8 cellular contexts compared by ENCODE assay signal in the genomic region with DNA sequence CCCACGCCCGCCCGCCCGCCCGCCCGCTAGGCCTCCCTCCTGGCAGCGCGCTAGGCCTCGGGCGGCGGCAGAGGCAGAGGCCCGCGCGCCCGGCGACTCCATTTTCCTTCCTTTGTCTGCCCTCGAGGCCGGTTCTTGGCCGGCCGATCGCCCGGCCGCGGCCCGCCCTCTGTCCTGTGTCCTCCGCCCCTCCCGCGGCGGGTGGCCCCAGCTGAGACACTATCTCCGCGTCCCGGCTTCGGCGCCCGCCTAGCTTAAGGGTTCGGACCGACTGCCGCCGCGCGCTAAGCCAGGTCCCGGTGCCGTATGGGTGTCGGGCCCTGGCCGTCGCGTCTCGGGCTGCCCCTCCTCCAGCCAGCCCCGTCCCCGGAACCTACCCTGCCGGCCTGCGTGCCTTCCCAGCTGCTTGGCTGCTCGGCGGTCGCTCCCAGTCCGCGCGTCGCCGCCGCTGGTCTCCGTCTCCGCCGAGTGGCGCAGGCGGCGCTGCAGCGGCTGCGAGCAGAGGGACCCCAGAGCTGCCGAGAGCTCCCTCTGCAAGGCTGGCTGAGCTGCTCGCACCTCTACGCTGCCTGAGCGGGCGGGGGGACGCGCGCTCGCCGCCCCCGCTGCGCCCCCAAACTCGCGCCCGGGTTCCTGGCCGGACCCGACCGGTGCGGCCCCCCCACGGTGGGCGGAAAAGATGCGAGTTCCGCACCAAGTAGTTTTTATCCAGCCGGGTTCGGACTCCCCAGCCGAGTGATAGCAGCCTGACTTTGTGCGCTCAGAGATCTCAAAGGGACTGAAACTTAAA. TPM values are rescaled to one million over a fixed set of nuclear protein-coding genes. Genes with fewer than 3 reads are reported as not detected.
DNase-seq lines count a peak whose midpoint lies in the region; ATAC-seq, FAIRE-seq and TF ChIP-seq lines count a peak whose summit lies in the region.

No MANE protein-coding gene starts in this region.

- peaks cover 0 to 25% (median 14%) of the 10 kb centered on the region in 4 donors for H3K4me1 ChIP-seq in right lobe of liver

- H3K27ac Mint-ChIP-seq in activated CD4-positive, alpha-beta T cell treated with anti-CD3 and anti-CD28 coated beads, Interleukin-2, amount 10 ng/mL, durations not matched to agents 24 days and 14 days: peak overlapping the region; percentile 85
- peak overlapping the region; percentile 95 for H3K27ac Mint-ChIP-seq in dendritic cell treated with granulocyte-macrophage colony-stimulating factor and Interleukin-4, amounts not matched to agents 40 ng/mL and 50 ng/mL, for 4 days

- H3K27me3 Mint-ChIP-seq in activated CD4-positive, alpha-beta T cell treated with anti-CD3 and anti-CD28 coated beads, Interleukin-2, amount 10 ng/mL, durations not matched to agents 24 days and 14 days: no peaks in the 10 kb centered on the region
- H3K27me3 Mint-ChIP-seq in dendritic cell treated with granulocyte-macrophage colony-stimulating factor and Interleukin-4, amounts not matched to agents 40 ng/mL and 50 ng/mL, for 4 days: no peaks in the 10 kb centered on the region

- H3K4me3 ChIP-seq in H7 (ENCODE audit: insufficient read depth, low read depth, low read length) (peak overlapping the region; percentile 93), right lobe of liver (peak overlapping the region; percentile 94 to 98 (median 96))

- no peaks in the 10 kb centered on the region; the same call in 1 of the 2 replicates for H3K36me3 ChIP-seq in H7 (replicated peaks; ENCODE audit: control insufficient read depth, insufficient read depth, low read length)
- no peaks in the 10 kb centered on the region for H3K36me3 ChIP-seq in right lobe of liver

- intact Hi-C loops in activated CD4-positive, alpha-beta T cell treated with anti-CD3 and anti-CD28 coated beads, Interleukin-2, amount 10 ng/mL, durations not matched to agents 24 days and 14 days (cut with micrococcal nuclease): loop anchor here (1.0 to 5.0 kb wide), 11 partner anchors 16 to 373 kb away; a partner anchor contains a TSS
- intact Hi-C loops in dendritic cell treated with granulocyte-macrophage colony-stimulating factor and Interleukin-4, amounts not matched to agents 40 ng/mL and 50 ng/mL, for 4 days (cut with micrococcal nuclease): loop anchor here (1.0 to 2.0 kb wide), 4 partner anchors 16 to 97 kb away; a partner anchor contains a TSS
- intact Hi-C loops in right lobe of liver (cut with DNase I): no loop called here

- peak; percentile 0 to 24 (median 6) for ATAC-seq in right lobe of liver

- peaks cover 7% of the 10 kb centered on the region for H3K36me3 Mint-ChIP-seq in activated CD4-positive, alpha-beta T cell treated with anti-CD3 and anti-CD28 coated beads, Interleukin-2, amount 10 ng/mL, durations not matched to agents 24 days and 14 days (ENCODE audit: low read depth)
- peaks cover 7% of the 10 kb centered on the region for H3K36me3 Mint-ChIP-seq in dendritic cell treated with granulocyte-macrophage colony-stimulating factor and Interleukin-4, amounts not matched to agents 40 ng/mL and 50 ng/mL, for 4 days (ENCODE audit: low read depth)

- FAIRE-seq in H54 (lab: Jason Lieb, UNC): no peak

- H3K4me1 Mint-ChIP-seq in activated CD4-positive, alpha-beta T cell treated with anti-CD3 and anti-CD28 coated beads, Interleukin-2, amount 10 ng/mL, durations not matched to agents 24 days and 14 days: peaks cover 31% of the 10 kb centered on the region
- peaks cover 33% of the 10 kb centered on the region for H3K4me1 Mint-ChIP-seq in dendritic cell treated with granulocyte-macrophage colony-stimulating factor and Interleukin-4, amounts not matched to agents 40 ng/mL and 50 ng/mL, for 4 days (ENCODE audit: low read depth)

- H3K27me3 ChIP-seq in H7 (ENCODE audit: control insufficient read depth, insufficient read depth, low read length) (no peaks in the 10 kb centered on the region), right lobe of liver (no peaks in the 10 kb centered on the region)

- no peaks in the 10 kb centered on the region for H3K9me3 Mint-ChIP-seq in activated CD4-positive, alpha-beta T cell treated with anti-CD3 and anti-CD28 coated beads, Interleukin-2, amount 10 ng/mL, durations not matched to agents 24 days and 14 days
- no peaks in the 10 kb centered on the region for H3K9me3 Mint-ChIP-seq in dendritic cell treated with granulocyte-macrophage colony-stimulating factor and Interleukin-4, amounts not matched to agents 40 ng/mL and 50 ng/mL, for 4 days

- TF ChIP-seq POLR2A in right lobe of liver (IDR thresholded peaks at IDR 0.05): no peak
- no peak for TF ChIP-seq POLR2A in H54 (IDR thresholded peaks at IDR 0.05; ENCODE audit: low read depth, low read length)

- peak; percentile 83 for DNase-seq in H7
- peak; percentile 61 for DNase-seq in M059J (ENCODE audit: low read depth)
- DNase-seq in activated CD4-positive, alpha-beta T cell treated with anti-CD3 and anti-CD28 coated beads, Interleukin-2, amount 10 ng/mL, durations not matched to agents 24 days and 14 days: peak; percentile 88
- peak; percentile 69 to 80 (median 76) for DNase-seq in right lobe of liver
- peak in 2 of 3 experiments; percentile 40 to 48 for DNase-seq in stimulated activated CD4-positive, alpha-beta T cell treated with anti-CD3 and anti-CD28 coated beads, TNF-alpha, amount 100 ng/mL, for 4 hours (ENCODE audit: low read depth in 3 of 3)
- no peak for DNase-seq in H54 (ENCODE audit: insufficient read length, low spot score)

- no peaks in the 10 kb centered on the region for H3K9me3 ChIP-seq in right lobe of liver

- no CpG with 5 or more reads among the region's 96 CpGs for WGBS in right lobe of liver (ENCODE audit: insufficient coverage, low coverage, low lambda C conversion rate, missing lambda C conversion rate)

- H3K27ac ChIP-seq in right lobe of liver: peak overlapping the region; percentile 95 to 98 (median 97)

- peak; percentile 35; the same call in 2 of the 3 replicates for TF ChIP-seq CTCF in GM12872 (IDR thresholded peaks at IDR 0.05; ENCODE audit: insufficient read depth, low read depth, low read length)
- peak in 1 of 4 donors; percentile 35 for TF ChIP-seq CTCF in right lobe of liver (IDR thresholded peaks at IDR 0.05)

- peak overlapping the region; percentile 88 for H3K4me3 Mint-ChIP-seq in activated CD4-positive, alpha-beta T cell treated with anti-CD3 and anti-CD28 coated beads, Interleukin-2, amount 10 ng/mL, durations not matched to agents 24 days and 14 days
- peak overlapping the region; percentile 87 for H3K4me3 Mint-ChIP-seq in dendritic cell treated with granulocyte-macrophage colony-stimulating factor and Interleukin-4, amounts not matched to agents 40 ng/mL and 50 ng/mL, for 4 days

RNA-seq across cellular contexts. Expression of a gene that starts 0.8 kb away (rescaled TPM):
- total RNA-seq in H7 (2014; rRNA removed; shearing (Covaris generic)): 35.7 and 42.9 TPM in 2 replicates
- total RNA-seq in M059J (2014; rRNA removed; shearing (Covaris generic)): 24.8 and 38.8 TPM in 2 replicates
- 60.2 and 62.5 TPM in 2 replicates for total RNA-seq in activated CD4-positive, alpha-beta T cell treated with anti-CD3 and anti-CD28 coated beads, Interleukin-2, amount 10 ng/mL, durations not matched to agents 24 days and 14 days
- 10 to 100 TPM; 14.3 to 18.5 (median 17.0) TPM for total RNA-seq in right lobe of liver

RNA-seq across cellular contexts. Expression of a gene that starts 34.5 kb away (rescaled TPM):
- 8.5 and 9.5 TPM in 2 replicates for total RNA-seq in H7 (2014; rRNA removed; shearing (Covaris generic))
- total RNA-seq in M059J (2014; rRNA removed; shearing (Covaris generic)): 16.6 and 34.4 TPM in 2 replicates
- 23.3 and 27.7 TPM in 2 replicates for total RNA-seq in activated CD4-positive, alpha-beta T cell treated with anti-CD3 and anti-CD28 coated beads, Interleukin-2, amount 10 ng/mL, durations not matched to agents 24 days and 14 days
- 10 to 100 TPM; 19.9 to 35.0 (median 26.8) TPM for total RNA-seq in right lobe of liver

Comparison
In these comparisons a context has a peak if more than half of its experiments do, and no peak if none do; other contexts are left out.
1. intact Hi-C loops: an anchor here in activated CD4-positive, alpha-beta T cell treated with anti-CD3 and anti-CD28 coated beads, Interleukin-2, amount 10 ng/mL, durations not matched to agents 24 days and 14 days (1.0 to 5.0 kb wide) and dendritic cell treated with granulocyte-macrophage colony-stimulating factor and Interleukin-4, amounts not matched to agents 40 ng/mL and 50 ng/mL, for 4 days (1.0 to 2.0 kb wide); none called in right lobe of liver.